In genomic region chr6:43873806-43874714, GRCh38 we compare ENCODE assay signal across 13 cellular contexts.
DNase-seq lines count a peak whose midpoint lies in the region; ATAC-seq, FAIRE-seq and TF ChIP-seq lines count a peak whose summit lies in the region.
"Had no signal": no experiment of that assay in that cellular context is flagged by ENCODE, and none has a peak within 500 bp of the region (broad histone marks: within the 10 kb centered on the region; RNA-seq: fewer than 3 reads in every experiment).

No MANE protein-coding gene starts in this region.

- no peaks in the 10 kb centered on the region for H4K20me1 ChIP-seq in K562 (replicated peaks; ENCODE audit: control insufficient read depth, insufficient read depth, low read length)

- no TSS peak for BruUV-seq in K562 (replicated peaks; lab: Mats Ljungman, UMichigan)

- no peaks in the 10 kb centered on the region for H3K9me1 ChIP-seq in K562 (ENCODE audit: control insufficient read depth, insufficient read depth, low read length)

- no peaks in the 10 kb centered on the region for H3K79me2 ChIP-seq in K562 (ENCODE audit: control insufficient read depth, insufficient read depth, low read length)

- H3K36me3 ChIP-seq in K562 (ENCODE audit: control insufficient read depth, insufficient read depth, low read length) (no peaks in the 10 kb centered on the region), pancreas (no peaks in the 10 kb centered on the region)

- CTCF ChIA-PET in K562 (lab: Yijun Ruan, JAX; ENCODE audit: low intra/inter-chr PET ratio) = no interaction called here

- H3K4me1 ChIP-seq in K562 (replicated peaks in 1 of 2; ENCODE audit: control insufficient read depth in 2 of 2, insufficient read depth in 2 of 2, low read length in 2 of 2) (peaks cover 36 to 50% of the 10 kb centered on the region in 2 experiments), pancreas (peaks cover 8 to 13% (median 12%) of the 10 kb centered on the region in 3 donors)

- H3K9ac ChIP-seq in K562 (ENCODE audit: insufficient read depth in 1 of 2, low read depth in 2 of 2, low read length in 2 of 2) = peak overlapping the region in 1 of 2 experiments; percentile 49; a peak in 1 of 4 replicates

- no peak overlapping the region for H3K4me3 ChIP-seq in K562
- no peak overlapping the region for H3K4me3 ChIP-seq in pancreas
- H3K4me3 ChIP-seq: GM12878 had no signal

- H3K9me3 ChIP-seq in K562 (replicated peaks; ENCODE audit: control insufficient read depth, insufficient read depth, low read depth, low read length) (no peaks in the 10 kb centered on the region), pancreas (no peaks in the 10 kb centered on the region)

- no peak overlapping the region for H3K4me2 ChIP-seq in K562 (ENCODE audit: insufficient read depth, low read length)

- in situ Hi-C loops in K562 (cut with MboI) = no loop called here

- no peak for TF ChIP-seq POLR2A in K562 (conservative IDR thresholded peaks at IDR 0.05)

- TF ChIP-seq CTCF in K562 (IDR thresholded peaks at IDR 0.05 in 2 of 3, conservative IDR thresholded peaks at IDR 0.05 in 1 of 3; ENCODE audit: insufficient read depth in 2 of 3, low read depth in 1 of 3, low read length in 3 of 3) = no peak
- TF ChIP-seq CTCF in pancreas (IDR thresholded peaks at IDR 0.05) = no peak

- no peak for TF ChIP-seq RAD21 in K562 (CRISPR knock-in tag; conservative IDR thresholded peaks at IDR 0.05 in 1 of 2, IDR thresholded peaks at IDR 0.05 in 1 of 2)

- 70% methylated on average over 3 of the region's 3 CpGs for WGBS in K562 (ENCODE audit: insufficient coverage, low coverage, missing lambda C conversion rate)
- WGBS in pancreas, 2 donors = 41 to 44% methylated on average over 3 of the region's 3 CpGs

- H2AFZ ChIP-seq in K562 (ENCODE audit: low read depth, low read length) = no peak overlapping the region

- TF ChIP-seq EP300 in K562 (IDR thresholded peaks at IDR 0.05; ENCODE audit: low read length) = no peak

- intact Hi-C loops in K562 (cut with micrococcal nuclease) = no loop called here
- intact Hi-C loops in pancreas (cut with DNase I) = no loop called here

- H3K27me3 ChIP-seq in K562 (ENCODE audit: control insufficient read depth in 2 of 2, insufficient read depth in 2 of 2, low read length in 2 of 2) (no peaks in the 10 kb centered on the region), pancreas (no peaks in the 10 kb centered on the region)

- ATAC-seq in K562 (no peak), pancreas (peak; percentile 65 to 93 (median 82)), HG02973 (IDR thresholded peaks at IDR 0.05; ENCODE audit: unreplicated experiment) (no peak)
- ATAC-seq: activated CD8-positive, alpha-beta T cell treated with anti-CD3 and anti-CD28 coated beads, Interleukin-2, amount 10 ng/mL, durations not matched to agents 7 days and 5 days had no signal

- FAIRE-seq in K562 (lab: Jason Lieb, UNC) (no peak), pancreas (lab: Jason Lieb, UNC) (no peak)
- FAIRE-seq: GM12878, TTC549 had no signal

- POLR2A ChIA-PET in K562 (lab: Yijun Ruan, JAX) = interaction anchor here (1.2 to 1.4 kb wide), 3 partner anchors 14 to 41 kb away, joined by 3 to 5 read pairs (median 4); no protein-coding TSS in a partner anchor

- H3K27ac ChIP-seq in K562 (ENCODE audit: extremely low read depth, low read depth, low read length) = no peak overlapping the region
- H3K27ac ChIP-seq in pancreas = peak overlapping the region in 2 of 4 donors; percentile 6 to 31

- DNase-seq in DMS79 treated with DMSO at 0.1 percent for 48 hours (lab: John Stamatoyannopoulos, UW) = peak; percentile 91
- DNase-seq in NCI-H2029 (lab: John Stamatoyannopoulos, UW) = peak; percentile 61
- no peak for DNase-seq in K562 (ENCODE audit: extremely low read depth in 1 of 4, low spot score in 3 of 4)
- DNase-seq in pancreas = peak in 4 of 6 donors; percentile 34 to 70 (median 52)
- DNase-seq in NCI-H524 treated with DMSO at 0.1 percent for 48 hours (lab: John Stamatoyannopoulos, UW) = no peak
- DNase-seq in kidney glomerular epithelial cell (lab: John Stamatoyannopoulos, UW) = no peak
- no peak for DNase-seq in dedifferentiated amniotic fluid mesenchymal stem cell (ENCODE audit: extremely low spot score)
- DNase-seq: activated CD8-positive, alpha-beta T cell treated with anti-CD3 and anti-CD28 coated beads, Interleukin-2, amount 10 ng/mL, durations not matched to agents 7 days and 5 days; activated effector memory CD4-positive, alpha-beta T cell treated with Interleukin-2 at 50 U/mL for 16 hours; foreskin fibroblast had no signal

TF ChIP-seq in K562, 482 proteins besides CTCF, POLR2A, EP300 and RAD21:
- no peak for TF ChIP-seq ZNF717 (CRISPR knock-in tag; IDR thresholded peaks at IDR 0.05)
- peak; percentile 23; the same call in 1 of the 2 replicates for TF ChIP-seq RERE (CRISPR knock-in tag; IDR thresholded peaks at IDR 0.05; ENCODE audit: borderline replicate concordance)
- peak; percentile 37; the same call in 1 of the 2 replicates for TF ChIP-seq BCOR (IDR thresholded peaks at IDR 0.05)
- peak; percentile 76 for TF ChIP-seq ZFP36 (IDR thresholded peaks at IDR 0.05; ENCODE audit: low read depth, low read length, partially characterized antibody)

Comparison
In these comparisons a context has a peak if more than half of its experiments do, and no peak if none do; other contexts are left out.
1. DNase-seq: peak in DMS79 treated with DMSO at 0.1 percent for 48 hours (single experiment), NCI-H2029 (single experiment) and pancreas (4 of 6); none in K562 (0 of 4), NCI-H524 treated with DMSO at 0.1 percent for 48 hours (single experiment), kidney glomerular epithelial cell (single experiment) and dedifferentiated amniotic fluid mesenchymal stem cell (single experiment).
2. ATAC-seq: peak in pancreas (4 of 4); none in K562 (single experiment) and HG02973 (single experiment).